ENCODE assay signal across 10 cellular contexts in genomic region chr18:23862071-23862470, GRCh38.
DNase-seq lines count a peak whose midpoint lies in the region; ATAC-seq, FAIRE-seq and TF ChIP-seq lines count a peak whose summit lies in the region.
"Had no signal": no experiment of that assay in that cellular context is flagged by ENCODE, and none has a peak within 500 bp of the region (broad histone marks: within the 10 kb centered on the region; RNA-seq: fewer than 3 reads in every experiment).

No MANE protein-coding gene starts in this region.

- peak overlapping the region; percentile 69 for H3K27ac Mint-ChIP-seq in osteocyte (ENCODE audit: unreplicated experiment)
- H3K27ac Mint-ChIP-seq: nephron progenitor cell had no signal

- H3K9me2 ChIP-seq in PC-9 (ENCODE audit: insufficient read depth) = no peaks in the 10 kb centered on the region

- H3K9me3 Mint-ChIP-seq in osteocyte (ENCODE audit: unreplicated experiment) = no peaks in the 10 kb centered on the region
- H3K9me3 Mint-ChIP-seq: nephron progenitor cell had no signal

- H3K27me3 ChIP-seq in PC-9 (ENCODE audit: insufficient read depth, low read depth) (no peaks in the 10 kb centered on the region), endothelial cell of umbilical vein (ENCODE audit: control insufficient read depth in 2 of 2, insufficient read depth in 2 of 2, low read length in 2 of 2) (no peaks in the 10 kb centered on the region), colonic mucosa (no peaks in the 10 kb centered on the region)

- TF ChIP-seq POLR2A in endothelial cell of umbilical vein (IDR thresholded peaks at IDR 0.05; ENCODE audit: low read depth, low read length) = no peak

- BruUV-seq in PC-9 (replicated peaks; lab: Mats Ljungman, UMichigan) = no TSS peak
- BruUV-seq in endothelial cell of umbilical vein (replicated peaks; lab: Mats Ljungman, UMichigan) = no TSS peak

- no peak for ATAC-seq in HG02642 (IDR thresholded peaks at IDR 0.05; ENCODE audit: poor library complexity, unreplicated experiment)
- no peak for ATAC-seq in HG02759 (IDR thresholded peaks at IDR 0.05; ENCODE audit: unreplicated experiment)

- peak overlapping the region; percentile 10; the same call in 1 of the 2 replicates for H3K4me2 ChIP-seq in PC-9
- no peak overlapping the region for H3K4me2 ChIP-seq in endothelial cell of umbilical vein (ENCODE audit: insufficient read depth, low read length)
- H3K4me2 ChIP-seq: KMS-11 had no signal

- H3K4me3 ChIP-seq in PC-9 (no peak overlapping the region), endothelial cell of umbilical vein (replicated peaks in 1 of 3; ENCODE audit: insufficient read depth in 1 of 3, low read depth in 1 of 3, low read length in 3 of 3) (no peak overlapping the region), colonic mucosa (no peak overlapping the region)

- dilution Hi-C loops in endothelial cell of umbilical vein (cut with MboI; ENCODE audit: extremely low pct_ligation_motif_present, low sequenced_read_pairs) = no loop called here

- H3K4me1 Mint-ChIP-seq in osteocyte (ENCODE audit: unreplicated experiment) = peaks cover 26% of the 10 kb centered on the region

- FAIRE-seq in endothelial cell of umbilical vein (lab: Jason Lieb, UNC) = peak; percentile 49

- DNase-seq in EH (ENCODE audit: low read depth) (peak; percentile 97), PC-9 (peak in 1 of 2 experiments; percentile 78), endothelial cell of umbilical vein (ENCODE audit: low read depth, low spot score) (peak; percentile 59), osteocyte (ENCODE audit: extremely low spot score, unreplicated experiment) (no peak), HT-29 (ENCODE audit: low spot score) (no peak), colonic mucosa (no peak)
- DNase-seq: nephron progenitor cell had no signal

- no peaks in the 10 kb centered on the region for H3K9me3 ChIP-seq in PC-9 (ENCODE audit: insufficient read depth, low read depth)
- H3K9me3 ChIP-seq in endothelial cell of umbilical vein (replicated peaks; ENCODE audit: control insufficient read depth, insufficient read depth, low read length) = no peaks in the 10 kb centered on the region
- no peaks in the 10 kb centered on the region for H3K9me3 ChIP-seq in colonic mucosa

- TF ChIP-seq CTCF in PC-9 (conservative IDR thresholded peaks at IDR 0.05) (no peak), endothelial cell of umbilical vein (IDR thresholded peaks at IDR 0.05; ENCODE audit: extremely low read depth in 1 of 2, insufficient read depth in 1 of 2, low read depth in 1 of 2, low read length in 2 of 2) (no peak), osteocyte (IDR thresholded peaks at IDR 0.05) (no peak), colonic mucosa (IDR thresholded peaks at IDR 0.05) (no peak)

- H2AFZ ChIP-seq in PC-9 = no peak overlapping the region
- H2AFZ ChIP-seq in endothelial cell of umbilical vein (ENCODE audit: low read depth, low read length) = peak overlapping the region; percentile 24

- no peaks in the 10 kb centered on the region for H3K9me1 ChIP-seq in endothelial cell of umbilical vein (replicated peaks; ENCODE audit: control insufficient read depth, extremely low read depth, insufficient read depth, low read length)

- H3K36me3 ChIP-seq in PC-9 (ENCODE audit: low read depth) (no peaks in the 10 kb centered on the region), endothelial cell of umbilical vein (ENCODE audit: control insufficient read depth in 2 of 2, extremely low read depth in 1 of 2, insufficient read depth in 2 of 2, low read length in 2 of 2) (no peaks in the 10 kb centered on the region), colonic mucosa (no peaks in the 10 kb centered on the region)

- H4K20me1 ChIP-seq in PC-9 (ENCODE audit: insufficient read depth) (no peaks in the 10 kb centered on the region), endothelial cell of umbilical vein (replicated peaks; ENCODE audit: control insufficient read depth, extremely low read depth, insufficient read depth, low read length) (no peaks in the 10 kb centered on the region)

- intact Hi-C loops in PC-9 (cut with micrococcal nuclease; ENCODE audit: unreplicated experiment) (no loop called here), endothelial cell of umbilical vein (cut with micrococcal nuclease) (no loop called here), colonic mucosa (cut with DNase I) (no loop called here)

- H3K27ac ChIP-seq in PC-9 (peak overlapping the region; percentile 70), endothelial cell of umbilical vein (ENCODE audit: insufficient read depth, low read depth, low read length) (peak overlapping the region; percentile 29), colonic mucosa (no peak overlapping the region)
- H3K27ac ChIP-seq: KMS-11 had no signal

- H3K27me3 Mint-ChIP-seq in osteocyte (ENCODE audit: unreplicated experiment) = no peaks in the 10 kb centered on the region

- peaks cover 12% of the 10 kb centered on the region for H3F3A ChIP-seq in PC-9 (ENCODE audit: insufficient read depth, low read depth)

- H3K4me1 ChIP-seq in PC-9 (replicated peaks; ENCODE audit: insufficient read depth) (peaks cover 21% of the 10 kb centered on the region), endothelial cell of umbilical vein (ENCODE audit: control insufficient read depth, extremely low read depth, insufficient read depth, low read length) (peaks cover 9% of the 10 kb centered on the region), colonic mucosa (no peaks in the 10 kb centered on the region)

- no peaks in the 10 kb centered on the region for H3K36me3 Mint-ChIP-seq in osteocyte (ENCODE audit: unreplicated experiment)

- H3K9ac ChIP-seq in endothelial cell of umbilical vein (replicated peaks; ENCODE audit: extremely low read depth, insufficient read depth, low read length) (no peak overlapping the region), colonic mucosa (ENCODE audit: low read depth in 2 of 2, low read length in 2 of 2) (no peak overlapping the region)
- H3K9ac ChIP-seq: KMS-11 had no signal

- CTCF ChIA-PET in PC-9 (lab: Charles Lee) = no interaction called here
- CTCF ChIA-PET in endothelial cell of umbilical vein (lab: Charles Lee) = interaction anchor here (0.7 to 4.0 kb wide), 8 partner anchors 8 to 159 kb away, joined by 3 to 25 read pairs (median 4); no protein-coding TSS in a partner anchor

- H3K4me3 Mint-ChIP-seq in osteocyte (ENCODE audit: unreplicated experiment) = no peak overlapping the region
- H3K4me3 Mint-ChIP-seq: nephron progenitor cell had no signal

- no peaks in the 10 kb centered on the region for H3K79me2 ChIP-seq in PC-9 (ENCODE audit: low read depth)
- no peaks in the 10 kb centered on the region for H3K79me2 ChIP-seq in endothelial cell of umbilical vein (ENCODE audit: control insufficient read depth, insufficient read depth, low read length)

- POLR2A ChIA-PET in PC-9 (lab: Charles Lee; ENCODE audit: unreplicated experiment) = interaction anchor here (0.7 kb wide), 1 partner anchor 230 kb away, joined by 11 read pairs; no protein-coding TSS in a partner anchor
- POLR2A ChIA-PET in endothelial cell of umbilical vein (lab: Charles Lee) = no interaction called here

TF ChIP-seq in endothelial cell of umbilical vein, 7 proteins besides CTCF, POLR2A, EP300 and RAD21:
- peak; percentile 27 for TF ChIP-seq JUN (IDR thresholded peaks at IDR 0.05; ENCODE audit: borderline replicate concordance, insufficient read depth, insufficient read length, low read depth)
- TF ChIP-seq EZH2 (IDR thresholded peaks at IDR 0.05; ENCODE audit: borderline replicate concordance, low read depth, low read length, severe bottlenecking) = no peak
- no peak for TF ChIP-seq MYC (IDR thresholded peaks at IDR 0.05; ENCODE audit: low read depth, low read length)
- no peak for TF ChIP-seq MAX (IDR thresholded peaks at IDR 0.05; ENCODE audit: insufficient read depth, insufficient read length)
- TF ChIP-seq GATA2 (IDR thresholded peaks at IDR 0.05; ENCODE audit: insufficient read depth, insufficient read length, low read depth, low read length) = no peak
- TF ChIP-seq FOS (IDR thresholded peaks at IDR 0.05; ENCODE audit: borderline replicate concordance, insufficient read depth, low read length) = no peak

Comparison
In these comparisons a context has a peak if more than half of its experiments do, and no peak if none do; other contexts are left out.
1. DNase-seq: peak in EH (single experiment) and endothelial cell of umbilical vein (single experiment); none in osteocyte (single experiment), HT-29 (single experiment) and colonic mucosa (single experiment).